26 cellular contexts compared by ENCODE assay signal in the genomic region with DNA sequence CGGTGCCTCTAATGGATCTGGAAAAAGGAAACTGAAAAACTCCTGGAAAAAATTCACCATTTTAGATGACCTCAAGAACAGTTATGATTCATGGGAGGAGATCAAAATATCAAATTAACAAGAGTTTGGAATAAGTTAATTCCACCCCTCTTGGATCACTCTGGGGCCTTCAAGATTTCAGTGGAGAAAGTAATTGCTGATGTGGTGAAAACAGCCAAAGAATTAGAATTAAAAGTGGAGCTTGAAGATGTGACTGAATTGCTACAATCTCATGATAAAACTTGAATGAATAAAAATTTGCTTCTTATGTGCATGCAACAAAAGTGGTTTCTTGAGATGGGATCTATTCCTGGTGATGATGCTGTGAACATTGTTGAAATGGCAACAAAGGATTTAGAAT.
"Had no signal": no experiment of that assay in that cellular context is flagged by ENCODE, and none has a peak within 500 bp of the region (broad histone marks: within the 10 kb centered on the region; RNA-seq: fewer than 3 reads in every experiment).

No MANE protein-coding gene starts in this region.

- H3K27ac ChIP-seq: neural progenitor cell, ovary, parathyroid adenoma, psoas muscle, skin epidermis, spleen, stomach, testis, tibial nerve, upper lobe of left lung, vagina had no signal

- DNase-seq: naive thymus-derived CD4-positive, alpha-beta T cell; natural killer cell; occipital lobe; ovary; posterior cingulate gyrus; psoas muscle; right cardiac atrium; spleen; stimulated activated CD4-positive, alpha-beta T cell treated with anti-CD3 and anti-CD28 coated beads, Interleukin-12 subunit alpha, Interleukin-12 subunit beta, amount 100 ng/mL, for 4 hours; stimulated activated CD4-positive, alpha-beta T cell treated with anti-CD3 and anti-CD28 coated beads, Interleukin-1b, Interleukin-23, amount 100 ng/mL, for 48 hours; stimulated activated CD4-positive, alpha-beta T cell treated with anti-CD3 and anti-CD28 coated beads, Interleukin-4, amount 100 ng/mL, for 1 hour; stimulated activated CD4-positive, alpha-beta T cell treated with anti-CD3 and anti-CD28 coated beads, Interleukin-4, amount 100 ng/mL, for 4 hours; stimulated activated naive B cell treated with anti-CD40 and anti-IgM and Interleukin-4, amounts not matched to agents 10 μg/mL and 1 μg/mL and 100 μg/mL, for 72 hours; stimulated activated naive CD4-positive, alpha-beta T cell treated with Interleukin-2 at 50 U/mL for 16 hours; stomach; testis; upper lobe of left lung had no signal

- FAIRE-seq: urothelium cell line had no signal

- ATAC-seq: naive thymus-derived CD4-positive, alpha-beta T cell; natural killer cell; psoas muscle; right cardiac atrium; sciatic nerve; stimulated activated effector memory CD8-positive, alpha-beta T cell treated with anti-CD3 and anti-CD28 coated beads, Interleukin-12 subunit alpha, Interleukin-12 subunit beta, amount 100 ng/mL, for 72 hours; stimulated activated naive B cell treated with anti-CD40 and anti-IgM and Interleukin-4, amounts not matched to agents 10 μg/mL and 1 μg/mL and 100 μg/mL, for 72 hours had no signal

- H3K4me3 ChIP-seq: neural progenitor cell, ovary, psoas muscle, skin epidermis, smooth muscle cell, spleen, stomach, testis, tibial nerve, upper lobe of left lung, vagina had no signal

- H3K36me3 ChIP-seq: neural progenitor cell, ovary, spleen, stomach, tibial nerve, upper lobe of left lung, vagina had no signal

- H3K9ac ChIP-seq: neural progenitor cell, parathyroid adenoma had no signal

- H3K9me3 ChIP-seq: ovary, psoas muscle, testis, tibial nerve, upper lobe of left lung, vagina had no signal

- H3K4me2 ChIP-seq: neural progenitor cell, smooth muscle cell had no signal

- H3K27me3 ChIP-seq: neural progenitor cell, ovary, spleen, stomach, testis, tibial nerve, upper lobe of left lung, vagina had no signal

- H3K4me1 ChIP-seq: parathyroid adenoma, psoas muscle, spleen, stomach, testis, tibial nerve, upper lobe of left lung, vagina had no signal

- H2AFZ ChIP-seq: parathyroid adenoma had no signal

- H3K79me2 ChIP-seq: parathyroid adenoma had no signal
